Comparison of ENCODE assay signal across 9 cellular contexts in genomic region chr6:21005816-21006553, GRCh38.
DNase-seq lines count a peak whose midpoint lies in the region; ATAC-seq and TF ChIP-seq lines count a peak whose summit lies in the region.
"Had no signal": no experiment of that assay in that cellular context is flagged by ENCODE, and none has a peak within 500 bp of the region (broad histone marks: within the 10 kb centered on the region; RNA-seq: fewer than 3 reads in every experiment).

No MANE protein-coding gene starts in this region.

- H3K4me1 Mint-ChIP-seq in GM23338, result peaks cover 4% of the 10 kb centered on the region; the same call in 2 of the 3 replicates
- peaks cover 3% of the 10 kb centered on the region for H3K4me1 Mint-ChIP-seq in activated T-helper 2 cell treated with anti-CD3 and anti-CD28 coated beads, Interferon-gamma antibody, Interleukin-2, Interleukin-4, amounts not matched to agents 10 μg/mL and 5 μg/mL and 100 μg/mL, durations not matched to agents 14 hours and 24 hours and 36 hours (ENCODE audit: low read depth)

- H2AFZ ChIP-seq in osteoblast (ENCODE audit: low read length), result no peak overlapping the region
- no peak overlapping the region for H2AFZ ChIP-seq in GM23338

- no CpG with 5 or more reads among the region's 3 CpGs for WGBS in mesendoderm (ENCODE audit: extremely low coverage, insufficient coverage, low lambda C conversion rate)

- peak; percentile 93 for DNase-seq in HT1080 (ENCODE audit: low read depth)
- DNase-seq in brain pericyte (ENCODE audit: low read depth, low spot score), result peak; percentile 60
- peak; percentile 69 for DNase-seq in osteoblast (ENCODE audit: insufficient read length, low spot score, missing footprints)
- DNase-seq in GM23338 (ENCODE audit: low spot score), result no peak
- no peak for DNase-seq in activated T-helper 2 cell treated with anti-CD3 and anti-CD28 coated beads, Interferon-gamma antibody, Interleukin-2, Interleukin-4, amounts not matched to agents 10 μg/mL and 5 μg/mL and 100 μg/mL, durations not matched to agents 14 hours and 24 hours and 36 hours (ENCODE audit: low spot score)
- no peak for DNase-seq in DMS 273 (lab: John Stamatoyannopoulos, UW; ENCODE audit: unreplicated experiment)
- no peak for DNase-seq in mesendoderm
- DNase-seq: SHP77 had no signal

- no peak overlapping the region for H3K4ac ChIP-seq in mesendoderm (ENCODE audit: low read depth, low read length)

- TF ChIP-seq CTCF in osteoblast (IDR thresholded peaks at IDR 0.05; ENCODE audit: extremely low read depth, low read depth, low read length), result no peak
- TF ChIP-seq CTCF in GM23338 (conservative IDR thresholded peaks at IDR 0.05; ENCODE audit: low read depth in 2 of 2), result no peak

- H3K79me2 ChIP-seq in osteoblast (ENCODE audit: insufficient read depth, low read length), result no peaks in the 10 kb centered on the region
- no peaks in the 10 kb centered on the region for H3K79me2 ChIP-seq in GM23338 (replicated peaks; ENCODE audit: insufficient read depth)
- H3K79me2 ChIP-seq in mesendoderm (ENCODE audit: control insufficient read depth, insufficient read depth, low read length), result no peaks in the 10 kb centered on the region

- ATAC-seq in GM18520 (IDR thresholded peaks at IDR 0.05; ENCODE audit: unreplicated experiment), result peak; percentile 38
- no peak for ATAC-seq in GM23338

- H2AK5ac ChIP-seq in mesendoderm (ENCODE audit: low read length), result no peak overlapping the region

- H3K4me3 ChIP-seq in osteoblast (ENCODE audit: insufficient read depth, low read length) (peak overlapping the region; percentile 38), GM23338 (no peak overlapping the region), mesendoderm (ENCODE audit: low read length) (no peak overlapping the region)

- H2BK15ac ChIP-seq in mesendoderm (replicated peaks; ENCODE audit: low read depth), result no peak overlapping the region

- intact Hi-C loops in activated T-helper 2 cell treated with anti-CD3 and anti-CD28 coated beads, Interferon-gamma antibody, Interleukin-2, Interleukin-4, amounts not matched to agents 10 μg/mL and 5 μg/mL and 100 μg/mL, durations not matched to agents 14 hours and 24 hours and 36 hours (cut with micrococcal nuclease), result no loop called here

- no peak overlapping the region for H3K18ac ChIP-seq in mesendoderm (ENCODE audit: low read length)

- H2BK120ac ChIP-seq in mesendoderm (ENCODE audit: low read depth, low read length), result no peak overlapping the region

- H3K36me3 ChIP-seq in osteoblast (ENCODE audit: insufficient read depth, low read length) (no peaks in the 10 kb centered on the region), GM23338 (ENCODE audit: insufficient read depth) (no peaks in the 10 kb centered on the region), mesendoderm (ENCODE audit: control insufficient read depth, insufficient read depth, low read length) (no peaks in the 10 kb centered on the region)

- H3K9me3 Mint-ChIP-seq in GM23338, result no peaks in the 10 kb centered on the region
- H3K9me3 Mint-ChIP-seq in activated T-helper 2 cell treated with anti-CD3 and anti-CD28 coated beads, Interferon-gamma antibody, Interleukin-2, Interleukin-4, amounts not matched to agents 10 μg/mL and 5 μg/mL and 100 μg/mL, durations not matched to agents 14 hours and 24 hours and 36 hours, result peaks cover 5% of the 10 kb centered on the region

- H3K4me2 ChIP-seq in osteoblast (ENCODE audit: insufficient read depth, low read length) (peak overlapping the region; percentile 75), GM23338 (no peak overlapping the region), mesendoderm (ENCODE audit: low read length) (no peak overlapping the region)

- no peak overlapping the region for H3K4me3 Mint-ChIP-seq in GM23338
- no peak overlapping the region for H3K4me3 Mint-ChIP-seq in activated T-helper 2 cell treated with anti-CD3 and anti-CD28 coated beads, Interferon-gamma antibody, Interleukin-2, Interleukin-4, amounts not matched to agents 10 μg/mL and 5 μg/mL and 100 μg/mL, durations not matched to agents 14 hours and 24 hours and 36 hours (ENCODE audit: low read depth)

- H3K56ac ChIP-seq in mesendoderm (ENCODE audit: low read length), result no peak overlapping the region

- peaks cover 1% of the 10 kb centered on the region for H3K27me3 Mint-ChIP-seq in GM23338 (ENCODE audit: insufficient read depth, low read depth, poor library complexity)
- H3K27me3 Mint-ChIP-seq in activated T-helper 2 cell treated with anti-CD3 and anti-CD28 coated beads, Interferon-gamma antibody, Interleukin-2, Interleukin-4, amounts not matched to agents 10 μg/mL and 5 μg/mL and 100 μg/mL, durations not matched to agents 14 hours and 24 hours and 36 hours (ENCODE audit: low read depth), result no peaks in the 10 kb centered on the region

- H3K79me1 ChIP-seq in mesendoderm (ENCODE audit: low read length), result no peaks in the 10 kb centered on the region

- H4K20me1 ChIP-seq in osteoblast (ENCODE audit: insufficient read depth, low read length) (no peaks in the 10 kb centered on the region), GM23338 (replicated peaks; ENCODE audit: insufficient read depth) (no peaks in the 10 kb centered on the region)

- H3K27ac Mint-ChIP-seq in GM23338, result no peak overlapping the region
- no peak overlapping the region for H3K27ac Mint-ChIP-seq in activated T-helper 2 cell treated with anti-CD3 and anti-CD28 coated beads, Interferon-gamma antibody, Interleukin-2, Interleukin-4, amounts not matched to agents 10 μg/mL and 5 μg/mL and 100 μg/mL, durations not matched to agents 14 hours and 24 hours and 36 hours

- no peaks in the 10 kb centered on the region for H3K9me2 ChIP-seq in GM23338 (ENCODE audit: insufficient read depth)

- no peak overlapping the region for H2BK5ac ChIP-seq in mesendoderm (ENCODE audit: low read length)

- peaks cover 40% of the 10 kb centered on the region for H3K4me1 ChIP-seq in osteoblast (ENCODE audit: insufficient read depth, low read length)
- H3K4me1 ChIP-seq in GM23338 (ENCODE audit: insufficient read depth), result peaks cover 10% of the 10 kb centered on the region
- H3K4me1 ChIP-seq in mesendoderm (ENCODE audit: control insufficient read depth, low read depth, low read length), result no peaks in the 10 kb centered on the region

- H3K27ac ChIP-seq in osteoblast (ENCODE audit: low read depth, low read length) (peak overlapping the region; percentile 41), GM23338 (ENCODE audit: low read depth) (no peak overlapping the region), mesendoderm (ENCODE audit: low read depth, low read length) (no peak overlapping the region)

- H4K8ac ChIP-seq in mesendoderm (ENCODE audit: low read depth, low read length), result no peak overlapping the region

- no peak overlapping the region for H3K9ac ChIP-seq in mesendoderm (ENCODE audit: low read length)

- H3K23ac ChIP-seq in mesendoderm (ENCODE audit: low read length), result no peak overlapping the region

- no peaks in the 10 kb centered on the region for H3F3A ChIP-seq in GM23338 (replicated peaks; ENCODE audit: low read depth)

- H3K36me3 Mint-ChIP-seq in GM23338 (ENCODE audit: low read depth), result peaks cover 5% of the 10 kb centered on the region; the same call in 2 of the 3 replicates
- H3K36me3 Mint-ChIP-seq in activated T-helper 2 cell treated with anti-CD3 and anti-CD28 coated beads, Interferon-gamma antibody, Interleukin-2, Interleukin-4, amounts not matched to agents 10 μg/mL and 5 μg/mL and 100 μg/mL, durations not matched to agents 14 hours and 24 hours and 36 hours (ENCODE audit: low read depth), result peaks cover 32% of the 10 kb centered on the region

- no peaks in the 10 kb centered on the region for H3K27me3 ChIP-seq in osteoblast (ENCODE audit: insufficient read depth, low read length)
- no peaks in the 10 kb centered on the region for H3K27me3 ChIP-seq in GM23338 (ENCODE audit: insufficient read depth)
- no peaks in the 10 kb centered on the region for H3K27me3 ChIP-seq in mesendoderm (ENCODE audit: insufficient read depth, low read length, poor library complexity)

- H4K5ac ChIP-seq in mesendoderm (ENCODE audit: low read length), result no peak overlapping the region

- no peaks in the 10 kb centered on the region for H3K9me3 ChIP-seq in osteoblast (ENCODE audit: low read depth, low read length)

TF ChIP-seq in GM23338, 12 proteins besides CTCF, POLR2A, EP300 and RAD21 (continues in another document):
- TF ChIP-seq STAT1 (IDR thresholded peaks at IDR 0.05; ENCODE audit: unreplicated experiment) (no peak), EZH2phosphoT487 (IDR thresholded peaks at IDR 0.05; ENCODE audit: unreplicated experiment) (no peak), REST (IDR thresholded peaks at IDR 0.05; ENCODE audit: unreplicated experiment) (no peak), JUNB (IDR thresholded peaks at IDR 0.05; ENCODE audit: unreplicated experiment) (no peak), POLR2AphosphoS5 (IDR thresholded peaks at IDR 0.05; ENCODE audit: low read depth) (no peak), EZH2 (IDR thresholded peaks at IDR 0.05; ENCODE audit: low read depth, unreplicated experiment) (no peak)

Comparison
In these comparisons a context has a peak if more than half of its experiments do, and no peak if none do; other contexts are left out.
1. DNase-seq: peak in HT1080 (single experiment), brain pericyte (single experiment) and osteoblast (single experiment); none in GM23338 (single experiment), activated T-helper 2 cell treated with anti-CD3 and anti-CD28 coated beads, Interferon-gamma antibody, Interleukin-2, Interleukin-4, amounts not matched to agents 10 μg/mL and 5 μg/mL and 100 μg/mL, durations not matched to agents 14 hours and 24 hours and 36 hours (single experiment), DMS 273 (single experiment) and mesendoderm (single experiment).